In genomic region chr1:234114648-234115307, GRCh38 we compare ENCODE assay signal across 9 cellular contexts.
DNase-seq lines count a peak whose midpoint lies in the region; ATAC-seq, FAIRE-seq and TF ChIP-seq lines count a peak whose summit lies in the region.
"Had no signal": no experiment of that assay in that cellular context is flagged by ENCODE, and none has a peak within 500 bp of the region (broad histone marks: within the 10 kb centered on the region; RNA-seq: fewer than 3 reads in every experiment).

No MANE protein-coding gene starts in this region.

- ATAC-seq in HG03196 (IDR thresholded peaks at IDR 0.05; ENCODE audit: unreplicated experiment), result no peak

- DNase-seq in COR-L47 (lab: John Stamatoyannopoulos, UW) (peak; percentile 60), H54 (ENCODE audit: insufficient read length, low spot score) (peak; percentile 12), NCI-H2227 (lab: John Stamatoyannopoulos, UW; ENCODE audit: unreplicated experiment) (peak; percentile 78), fibroblast of mammary gland (ENCODE audit: low read depth) (peak; percentile 64), osteocyte (ENCODE audit: extremely low spot score, unreplicated experiment) (no peak), T-helper 9 cell (no peak)
- peak; percentile 48 for DNase-seq in activated CD4-positive, alpha-beta T cell treated with anti-CD3 and anti-CD28 coated beads, Interleukin-2, amount 10 ng/mL, durations not matched to agents 7 days and 5 days
- DNase-seq: activated B cell treated with CpG ODN at 0.5 μM for 24 hours had no signal

- H3K9me3 Mint-ChIP-seq in activated CD4-positive, alpha-beta T cell treated with anti-CD3 and anti-CD28 coated beads, Interleukin-2, amount 10 ng/mL, durations not matched to agents 7 days and 5 days, result no peaks in the 10 kb centered on the region
- no peaks in the 10 kb centered on the region for H3K9me3 Mint-ChIP-seq in osteocyte (ENCODE audit: unreplicated experiment)
- H3K9me3 Mint-ChIP-seq: activated B cell treated with CpG ODN at 0.5 μM for 24 hours had no signal

- FAIRE-seq in H54 (lab: Jason Lieb, UNC), result no peak

- no peak overlapping the region for H3K4me3 ChIP-seq in fibroblast of mammary gland (ENCODE audit: control insufficient read depth, low read depth, low read length)

- H3K4me3 Mint-ChIP-seq in activated CD4-positive, alpha-beta T cell treated with anti-CD3 and anti-CD28 coated beads, Interleukin-2, amount 10 ng/mL, durations not matched to agents 7 days and 5 days, result peak overlapping the region; percentile 23
- no peak overlapping the region for H3K4me3 Mint-ChIP-seq in osteocyte (ENCODE audit: unreplicated experiment)
- H3K4me3 Mint-ChIP-seq: activated B cell treated with CpG ODN at 0.5 μM for 24 hours had no signal

- peak; percentile 73 for TF ChIP-seq CTCF in fibroblast of mammary gland (conservative IDR thresholded peaks at IDR 0.05; ENCODE audit: control insufficient read depth, insufficient read depth, low read depth, low read length)
- peak; percentile 76 for TF ChIP-seq CTCF in osteocyte (IDR thresholded peaks at IDR 0.05)

- H3K27ac Mint-ChIP-seq in activated CD4-positive, alpha-beta T cell treated with anti-CD3 and anti-CD28 coated beads, Interleukin-2, amount 10 ng/mL, durations not matched to agents 7 days and 5 days, result no peak overlapping the region
- no peak overlapping the region for H3K27ac Mint-ChIP-seq in osteocyte (ENCODE audit: unreplicated experiment)
- H3K27ac Mint-ChIP-seq: activated B cell treated with CpG ODN at 0.5 μM for 24 hours had no signal

- TF ChIP-seq POLR2A in H54 (IDR thresholded peaks at IDR 0.05; ENCODE audit: low read depth, low read length), result no peak

- no peaks in the 10 kb centered on the region for H3K36me3 Mint-ChIP-seq in activated CD4-positive, alpha-beta T cell treated with anti-CD3 and anti-CD28 coated beads, Interleukin-2, amount 10 ng/mL, durations not matched to agents 7 days and 5 days (ENCODE audit: low read depth)
- no peaks in the 10 kb centered on the region for H3K36me3 Mint-ChIP-seq in osteocyte (ENCODE audit: unreplicated experiment)

- peaks cover 8% of the 10 kb centered on the region for H3K4me1 Mint-ChIP-seq in activated CD4-positive, alpha-beta T cell treated with anti-CD3 and anti-CD28 coated beads, Interleukin-2, amount 10 ng/mL, durations not matched to agents 7 days and 5 days
- peaks cover 6% of the 10 kb centered on the region for H3K4me1 Mint-ChIP-seq in osteocyte (ENCODE audit: unreplicated experiment)

- CTCF ChIA-PET in activated CD4-positive, alpha-beta T cell treated with anti-CD3 and anti-CD28 coated beads, Interleukin-2, amount 10 ng/mL, durations not matched to agents 7 days and 5 days (lab: Charles Lee), result interaction anchor here (0.7 to 1.6 kb wide), 6 partner anchors 10 to 293 kb away, joined by 3 to 5 read pairs (median 4); no protein-coding TSS in a partner anchor

- POLR2A ChIA-PET in activated CD4-positive, alpha-beta T cell treated with anti-CD3 and anti-CD28 coated beads, Interleukin-2, amount 10 ng/mL, durations not matched to agents 7 days and 5 days (lab: Charles Lee), result no interaction called here

- peaks cover 28% of the 10 kb centered on the region for H3K27me3 Mint-ChIP-seq in activated CD4-positive, alpha-beta T cell treated with anti-CD3 and anti-CD28 coated beads, Interleukin-2, amount 10 ng/mL, durations not matched to agents 7 days and 5 days
- H3K27me3 Mint-ChIP-seq in osteocyte (ENCODE audit: unreplicated experiment), result peaks cover 21% of the 10 kb centered on the region

Comparison
In these comparisons a context has a peak if more than half of its experiments do, and no peak if none do; other contexts are left out.
1. DNase-seq: peak in COR-L47 (single experiment), H54 (single experiment), NCI-H2227 (single experiment), activated CD4-positive, alpha-beta T cell treated with anti-CD3 and anti-CD28 coated beads, Interleukin-2, amount 10 ng/mL, durations not matched to agents 7 days and 5 days (single experiment) and fibroblast of mammary gland (single experiment); none in osteocyte (single experiment) and T-helper 9 cell (single experiment).